ENCODE assay signal across 8 cellular contexts in genomic region chr2:65366595-65367125, GRCh38.
DNase-seq lines count a peak whose midpoint lies in the region; ATAC-seq lines count a peak whose summit lies in the region.

No MANE protein-coding gene starts in this region.

- no peaks in the 10 kb centered on the region for H3K36me3 ChIP-seq in HAP-1 (replicated peaks)

- H3K27ac ChIP-seq in temporal lobe (ENCODE audit: low read depth, low read length) = peak overlapping the region; percentile 7

- no peak overlapping the region for H3K4me3 Mint-ChIP-seq in activated T-cell treated with anti-CD3 and anti-CD28 coated beads, Interleukin-2, amount 50 U/mL, for 4 hours

- H3K4me1 Mint-ChIP-seq in activated T-cell treated with anti-CD3 and anti-CD28 coated beads, Interleukin-2, amount 50 U/mL, for 4 hours (ENCODE audit: low read depth) = peaks cover 10% of the 10 kb centered on the region

- ATAC-seq in activated T-cell treated with anti-CD3 and anti-CD28 coated beads, Interleukin-2, amount 50 U/mL, for 4 hours = peak; percentile 86 to 92

- H3K9me3 Mint-ChIP-seq in activated T-cell treated with anti-CD3 and anti-CD28 coated beads, Interleukin-2, amount 50 U/mL, for 4 hours = no peaks in the 10 kb centered on the region

- no peak overlapping the region for H3K4me3 ChIP-seq in HAP-1

- in situ Hi-C loops in HAP-1 (cut with MboI; ENCODE audit: low sequenced_read_pairs) = no loop called here

- H3K27me3 ChIP-seq in HAP-1 (ENCODE audit: low read depth) = no peaks in the 10 kb centered on the region

- no peaks in the 10 kb centered on the region for H3K27me3 Mint-ChIP-seq in activated T-cell treated with anti-CD3 and anti-CD28 coated beads, Interleukin-2, amount 50 U/mL, for 4 hours (ENCODE audit: low read depth)

- peaks cover 1% of the 10 kb centered on the region for H3K36me3 Mint-ChIP-seq in activated T-cell treated with anti-CD3 and anti-CD28 coated beads, Interleukin-2, amount 50 U/mL, for 4 hours (ENCODE audit: insufficient read depth)

- peak; percentile 36 for DNase-seq in NCI-H146 (lab: John Stamatoyannopoulos, UW)
- no peak for DNase-seq in NCI-H146 treated with DMSO at 0.1 percent for 48 hours (lab: John Stamatoyannopoulos, UW; ENCODE audit: unreplicated experiment)
- DNase-seq in HAP-1 (ENCODE audit: low spot score in 2 of 2) = peak; percentile 55 to 68
- DNase-seq in NCI-H2029 (lab: John Stamatoyannopoulos, UW) = peak; percentile 73
- no peak for DNase-seq in activated T-cell treated with anti-CD3 and anti-CD28 coated beads, Interleukin-2, amount 50 U/mL, for 4 hours
- peak; percentile 99 for DNase-seq in iris pigment epithelial cell (ENCODE audit: low read depth)
- no peak for DNase-seq in effector CD8-positive, alpha-beta T cell (lab: John Stamatoyannopoulos, UW)

- H3K4me1 ChIP-seq in HAP-1 = peaks cover 44% of the 10 kb centered on the region

- no peaks in the 10 kb centered on the region for H3K9me3 ChIP-seq in HAP-1

Comparison
In these comparisons a context has a peak if more than half of its experiments do, and no peak if none do; other contexts are left out.
1. DNase-seq: peak in NCI-H146 (single experiment), HAP-1 (2 of 2), NCI-H2029 (single experiment) and iris pigment epithelial cell (single experiment); none in NCI-H146 treated with DMSO at 0.1 percent for 48 hours (single experiment), activated T-cell treated with anti-CD3 and anti-CD28 coated beads, Interleukin-2, amount 50 U/mL, for 4 hours (single experiment) and effector CD8-positive, alpha-beta T cell (single experiment).